In the genomic region with DNA sequence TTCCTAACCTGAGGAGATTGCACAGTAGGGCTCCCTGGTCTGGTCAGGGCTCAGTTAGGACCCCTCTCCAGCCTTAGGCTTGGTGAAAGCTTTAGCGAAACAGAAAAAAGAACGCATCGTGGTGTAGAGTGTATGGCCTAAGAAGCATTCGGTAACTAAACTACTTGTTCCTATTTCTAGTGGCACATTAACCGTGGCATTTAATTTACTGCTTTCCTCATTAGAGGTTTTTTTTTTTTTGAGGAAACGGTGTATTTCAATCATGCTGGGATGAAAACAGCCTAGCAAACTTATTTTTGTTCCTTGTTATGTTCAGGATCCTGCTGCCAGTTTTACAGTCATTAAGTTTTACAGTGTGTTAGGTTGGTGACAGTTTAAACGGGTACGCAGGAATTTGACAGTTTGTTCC, we compare ENCODE assay signal across 8 cellular contexts. TPM values are rescaled to one million over a fixed set of nuclear protein-coding genes. Genes with fewer than 3 reads are reported as not detected.
DNase-seq lines count a peak whose midpoint lies in the region; ATAC-seq and TF ChIP-seq lines count a peak whose summit lies in the region.

No MANE protein-coding gene starts in this region.

- no peaks in the 10 kb centered on the region for H3K36me3 ChIP-seq in CD8-positive, alpha-beta memory T cell (ENCODE audit: insufficient read depth, low read length)
- H3K36me3 ChIP-seq in MG63 (peaks cover 2% of the 10 kb centered on the region; the same call in 1 of the 2 replicates), neural progenitor cell (no peaks in the 10 kb centered on the region)

- CTCF ChIA-PET in CD8-positive, alpha-beta memory T cell (lab: Charles Lee), result interaction anchor here (1.2 to 1.3 kb wide), 3 partner anchors 104 to 212 kb away, joined by 3 to 4 read pairs (median 3); a partner anchor contains a TSS

- H3K36me3 Mint-ChIP-seq in CD8-positive, alpha-beta memory T cell, result peaks cover 0 to 18% (median 2%) of the 10 kb centered on the region in 3 donors
- H3K36me3 Mint-ChIP-seq in neural progenitor cell, result peaks cover 5% of the 10 kb centered on the region

- peaks cover 39% of the 10 kb centered on the region for H3K79me2 ChIP-seq in neural progenitor cell (ENCODE audit: low read depth)

- intact Hi-C loops in dorsolateral prefrontal cortex (cut with DNase I), result no loop called here

- peaks cover 30 to 44% (median 35%) of the 10 kb centered on the region in 3 donors for H3K4me1 Mint-ChIP-seq in CD8-positive, alpha-beta memory T cell
- H3K4me1 Mint-ChIP-seq in neural progenitor cell, result peaks cover 30% of the 10 kb centered on the region

- peak overlapping the region; percentile 87 to 99 (median 92) for H3K4me3 Mint-ChIP-seq in CD8-positive, alpha-beta memory T cell
- peak overlapping the region; percentile 98 for H3K4me3 Mint-ChIP-seq in neural progenitor cell

- H3K27ac Mint-ChIP-seq in CD8-positive, alpha-beta memory T cell, result peak overlapping the region; percentile 93 to 97 (median 94)
- H3K27ac Mint-ChIP-seq in neural progenitor cell, result peak overlapping the region; percentile 96

- peaks cover 38% of the 10 kb centered on the region for H3K4me1 ChIP-seq in CD8-positive, alpha-beta memory T cell (ENCODE audit: insufficient read depth, low read length)
- H3K4me1 ChIP-seq in neural progenitor cell, result peaks cover 31% of the 10 kb centered on the region

- peak overlapping the region; percentile 98 for H3K27ac ChIP-seq in CD8-positive, alpha-beta memory T cell (ENCODE audit: low read depth, low read length)
- H3K27ac ChIP-seq in dorsolateral prefrontal cortex, result peak overlapping the region; percentile 78 to 99 (median 95)
- H3K27ac ChIP-seq in neural progenitor cell, result peak overlapping the region; percentile 89

- H3F3A ChIP-seq in neural progenitor cell (ENCODE audit: low read depth), result peaks cover 26% of the 10 kb centered on the region

- peak overlapping the region; percentile 85 for H3K4me2 ChIP-seq in neural progenitor cell

- peaks cover 0 to 3% of the 10 kb centered on the region in 2 donors for H3K27me3 Mint-ChIP-seq in CD8-positive, alpha-beta memory T cell
- H3K27me3 Mint-ChIP-seq in neural progenitor cell (ENCODE audit: insufficient read depth, low read depth), result no peaks in the 10 kb centered on the region

- ATAC-seq in GM21528 (IDR thresholded peaks at IDR 0.05; ENCODE audit: low FRiP score, unreplicated experiment), result peak; percentile 49

- H3K4me3 ChIP-seq in CD8-positive, alpha-beta memory T cell (ENCODE audit: low read length), result peak overlapping the region; percentile 89
- H3K4me3 ChIP-seq in MG63 (peak overlapping the region; percentile 94), dorsolateral prefrontal cortex (peak overlapping the region; percentile 68 to 99 (median 92)), neural progenitor cell (peak overlapping the region; percentile 96)

- H3K9me3 ChIP-seq in CD8-positive, alpha-beta memory T cell (ENCODE audit: low read length), result no peaks in the 10 kb centered on the region
- no peaks in the 10 kb centered on the region for H3K9me3 ChIP-seq in MG63
- H3K9me3 ChIP-seq in neural progenitor cell (ENCODE audit: low read depth), result no peaks in the 10 kb centered on the region

- DNase-seq in CD8-positive, alpha-beta memory T cell, result no peak
- DNase-seq in MG63 (no peak), dorsolateral prefrontal cortex (no peak), neural progenitor cell (ENCODE audit: low spot score) (no peak), GM19238 (ENCODE audit: insufficient read length, low spot score) (no peak), UCSD-AML1 (lab: John Stamatoyannopoulos, UW; ENCODE audit: unreplicated experiment) (no peak), H4 (ENCODE audit: low spot score) (no peak)

- TF ChIP-seq CTCF in dorsolateral prefrontal cortex (IDR thresholded peaks at IDR 0.05 in 54 of 56, conservative IDR thresholded peaks at IDR 0.05 in 2 of 56; ENCODE audit: low read depth in 1 of 56, partially characterized antibody in 56 of 56) (no peak), neural progenitor cell (IDR thresholded peaks at IDR 0.05) (no peak)

- POLR2A ChIA-PET in CD8-positive, alpha-beta memory T cell (lab: Charles Lee), result interaction anchor here (0.6 to 2.7 kb wide), 4 partner anchors 204 to 529 kb away, joined by 4 to 19 read pairs (median 4); a partner anchor contains a TSS

- peaks cover 16% of the 10 kb centered on the region for H4K20me1 ChIP-seq in neural progenitor cell (ENCODE audit: low read depth)

- H3K9me3 Mint-ChIP-seq in CD8-positive, alpha-beta memory T cell, result no peaks in the 10 kb centered on the region
- H3K9me3 Mint-ChIP-seq in neural progenitor cell, result no peaks in the 10 kb centered on the region

- no peak overlapping the region for H3K9ac ChIP-seq in neural progenitor cell

- H2AFZ ChIP-seq in neural progenitor cell (replicated peaks), result peak overlapping the region; percentile 60

- H3K27me3 ChIP-seq in CD8-positive, alpha-beta memory T cell (ENCODE audit: insufficient read depth, low read length, poor library complexity, severe bottlenecking), result no peaks in the 10 kb centered on the region
- H3K27me3 ChIP-seq in MG63, result no peaks in the 10 kb centered on the region
- no peaks in the 10 kb centered on the region for H3K27me3 ChIP-seq in dorsolateral prefrontal cortex
- no peaks in the 10 kb centered on the region for H3K27me3 ChIP-seq in neural progenitor cell

RNA-seq across cellular contexts. Expression of a gene that starts 0.5 kb away (rescaled TPM):
- total RNA-seq in CD8-positive, alpha-beta memory T cell, result 10 to 100 TPM; 87.3 to 90.7 TPM
- 113 TPM for polyA plus RNA-seq in CD8-positive, alpha-beta memory T cell
- total RNA-seq in MG63 (2014; rRNA removed; shearing (Covaris generic); ENCODE audit: low replicate concordance), result 43.7 and 71.7 TPM in 2 replicates
- total RNA-seq in dorsolateral prefrontal cortex (100 to 1,000 TPM in 38 of 120 experiments, 10 to 100 TPM in 82; 57.8 to 129 (median 93.5) TPM), neural progenitor cell (ENCODE audit: low replicate concordance) (73.0 and 93.6 TPM in 2 replicates)
- total RNA-seq in H4 (2014; rRNA removed; shearing (Covaris generic)), result 15.0 and 21.2 TPM in 2 replicates
